2 cellular contexts compared by ENCODE assay signal in the genomic region with DNA sequence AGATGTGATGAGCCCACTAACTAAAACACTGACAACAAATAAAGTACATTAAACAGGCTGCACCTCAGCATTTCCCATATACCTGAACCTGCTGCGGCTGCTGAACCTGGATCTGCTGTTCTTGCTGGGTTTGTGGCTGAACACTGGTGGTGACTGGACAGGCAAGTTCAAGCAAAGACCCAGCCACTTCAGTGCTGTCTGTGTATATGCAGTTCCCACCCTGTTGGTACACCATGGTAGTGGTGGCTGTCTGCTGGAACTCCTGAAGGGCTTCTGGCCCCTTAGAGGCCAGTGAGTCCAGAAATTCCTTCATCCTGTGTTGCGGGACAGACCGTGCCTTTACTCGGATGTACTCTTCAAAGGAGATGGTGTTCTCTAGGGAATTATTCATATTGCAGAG.
TF ChIP-seq lines count a peak whose summit lies in the region.

No MANE protein-coding gene starts in this region.

TF ChIP-seq in GM23338, 12 proteins besides CTCF, POLR2A, EP300 and RAD21 (continues in another document):
- no peak for TF ChIP-seq ZNF114 (CRISPR knock-in tag; IDR thresholded peaks at IDR 0.05)
- no peak for TF ChIP-seq STAT1 (IDR thresholded peaks at IDR 0.05; ENCODE audit: unreplicated experiment)
- TF ChIP-seq CREB1 (CRISPR knock-in tag; IDR thresholded peaks at IDR 0.05; ENCODE audit: low read depth) = no peak
- TF ChIP-seq EZH2 (IDR thresholded peaks at IDR 0.05; ENCODE audit: low read depth, unreplicated experiment) = no peak
- TF ChIP-seq NANOG (IDR thresholded peaks at IDR 0.05; ENCODE audit: borderline replicate concordance) = no peak
- TF ChIP-seq, protein P1, sequence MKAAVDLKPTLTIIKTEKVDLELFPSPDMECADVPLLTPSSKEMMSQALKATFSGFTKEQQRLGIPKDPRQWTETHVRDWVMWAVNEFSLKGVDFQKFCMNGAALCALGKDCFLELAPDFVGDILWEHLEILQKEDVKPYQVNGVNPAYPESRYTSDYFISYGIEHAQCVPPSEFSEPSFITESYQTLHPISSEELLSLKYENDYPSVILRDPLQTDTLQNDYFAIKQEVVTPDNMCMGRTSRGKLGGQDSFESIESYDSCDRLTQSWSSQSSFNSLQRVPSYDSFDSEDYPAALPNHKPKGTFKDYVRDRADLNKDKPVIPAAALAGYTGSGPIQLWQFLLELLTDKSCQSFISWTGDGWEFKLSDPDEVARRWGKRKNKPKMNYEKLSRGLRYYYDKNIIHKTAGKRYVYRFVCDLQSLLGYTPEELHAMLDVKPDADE (IDR thresholded peaks at IDR 0.05) = no peak
- no peak for TF ChIP-seq EZH2phosphoT487 (IDR thresholded peaks at IDR 0.05; ENCODE audit: unreplicated experiment)
- TF ChIP-seq ZNF331 (CRISPR knock-in tag; IDR thresholded peaks at IDR 0.05; ENCODE audit: low read depth) = no peak
- TF ChIP-seq POLR2AphosphoS5 (IDR thresholded peaks at IDR 0.05; ENCODE audit: low read depth) = no peak
- TF ChIP-seq JUNB (IDR thresholded peaks at IDR 0.05; ENCODE audit: unreplicated experiment) = no peak
- TF ChIP-seq, protein P2, sequence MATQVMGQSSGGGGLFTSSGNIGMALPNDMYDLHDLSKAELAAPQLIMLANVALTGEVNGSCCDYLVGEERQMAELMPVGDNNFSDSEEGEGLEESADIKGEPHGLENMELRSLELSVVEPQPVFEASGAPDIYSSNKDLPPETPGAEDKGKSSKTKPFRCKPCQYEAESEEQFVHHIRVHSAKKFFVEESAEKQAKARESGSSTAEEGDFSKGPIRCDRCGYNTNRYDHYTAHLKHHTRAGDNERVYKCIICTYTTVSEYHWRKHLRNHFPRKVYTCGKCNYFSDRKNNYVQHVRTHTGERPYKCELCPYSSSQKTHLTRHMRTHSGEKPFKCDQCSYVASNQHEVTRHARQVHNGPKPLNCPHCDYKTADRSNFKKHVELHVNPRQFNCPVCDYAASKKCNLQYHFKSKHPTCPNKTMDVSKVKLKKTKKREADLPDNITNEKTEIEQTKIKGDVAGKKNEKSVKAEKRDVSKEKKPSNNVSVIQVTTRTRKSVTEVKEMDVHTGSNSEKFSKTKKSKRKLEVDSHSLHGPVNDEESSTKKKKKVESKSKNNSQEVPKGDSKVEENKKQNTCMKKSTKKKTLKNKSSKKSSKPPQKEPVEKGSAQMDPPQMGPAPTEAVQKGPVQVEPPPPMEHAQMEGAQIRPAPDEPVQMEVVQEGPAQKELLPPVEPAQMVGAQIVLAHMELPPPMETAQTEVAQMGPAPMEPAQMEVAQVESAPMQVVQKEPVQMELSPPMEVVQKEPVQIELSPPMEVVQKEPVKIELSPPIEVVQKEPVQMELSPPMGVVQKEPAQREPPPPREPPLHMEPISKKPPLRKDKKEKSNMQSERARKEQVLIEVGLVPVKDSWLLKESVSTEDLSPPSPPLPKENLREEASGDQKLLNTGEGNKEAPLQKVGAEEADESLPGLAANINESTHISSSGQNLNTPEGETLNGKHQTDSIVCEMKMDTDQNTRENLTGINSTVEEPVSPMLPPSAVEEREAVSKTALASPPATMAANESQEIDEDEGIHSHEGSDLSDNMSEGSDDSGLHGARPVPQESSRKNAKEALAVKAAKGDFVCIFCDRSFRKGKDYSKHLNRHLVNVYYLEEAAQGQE (IDR thresholded peaks at IDR 0.05; ENCODE audit: unreplicated experiment) = no peak

TF ChIP-seq in HepG2, 621 proteins besides CTCF, POLR2A, EP300 and RAD21:
- TF ChIP-seq SP1 (IDR thresholded peaks at IDR 0.05) (no peak), SP1 (CRISPR knock-in tag; IDR thresholded peaks at IDR 0.05) (no peak), ZNF777 (CRISPR knock-in tag; IDR thresholded peaks at IDR 0.05) (no peak), POLR2AphosphoS2 (IDR thresholded peaks at IDR 0.05; ENCODE audit: low read depth, low read length) (0 out of 2 replicates have a peak, but pooled peaks have one; percentile 1)
